8 cellular contexts compared by ENCODE assay signal in the genomic region with DNA sequence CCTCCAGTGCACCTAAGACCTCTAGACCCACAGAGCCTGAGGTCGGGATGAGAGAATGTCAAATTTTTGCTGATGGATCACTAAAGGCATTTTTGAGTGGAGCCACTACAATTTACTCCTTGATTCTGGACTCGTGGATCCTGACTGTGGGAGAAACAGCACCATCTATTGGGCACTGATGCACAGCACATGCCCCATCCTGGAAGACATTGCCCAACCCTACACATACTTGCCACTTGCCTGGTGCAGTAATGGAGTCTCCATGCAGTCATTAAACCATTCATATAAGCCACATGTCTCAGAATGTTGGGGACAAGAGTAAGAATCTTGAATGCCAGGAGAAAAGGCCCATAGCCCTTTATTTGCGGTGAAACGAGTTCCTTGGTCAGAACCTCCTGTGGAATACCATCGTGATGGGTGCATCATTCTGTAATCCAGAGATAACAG.
DNase-seq lines count a peak whose midpoint lies in the region; ATAC-seq and TF ChIP-seq lines count a peak whose summit lies in the region.

No MANE protein-coding gene starts in this region.

- no peak overlapping the region for H3K4me2 ChIP-seq in fibroblast of lung (ENCODE audit: extremely low read depth, insufficient read depth, low read length)

- no peak overlapping the region for H2AFZ ChIP-seq in fibroblast of lung (ENCODE audit: low read length)

- H3K9ac ChIP-seq in fibroblast of lung (ENCODE audit: insufficient read depth, low read length), result no peak overlapping the region

- H4K20me1 ChIP-seq in fibroblast of lung (ENCODE audit: control insufficient read depth, extremely low read depth, insufficient read depth, low read length), result no peaks in the 10 kb centered on the region

- CTCF ChIA-PET in activated CD4-positive, alpha-beta T cell treated with anti-CD3 and anti-CD28 coated beads, Interleukin-2, amount 10 ng/mL, durations not matched to agents 7 days and 5 days (lab: Charles Lee), result no interaction called here

- H3K36me3 Mint-ChIP-seq in activated CD4-positive, alpha-beta T cell treated with anti-CD3 and anti-CD28 coated beads, Interleukin-2, amount 10 ng/mL, durations not matched to agents 7 days and 5 days (ENCODE audit: low read depth), result no peaks in the 10 kb centered on the region
- no peaks in the 10 kb centered on the region for H3K36me3 Mint-ChIP-seq in nephron (ENCODE audit: low read depth)

- H3K9me3 ChIP-seq in fibroblast of lung (ENCODE audit: control insufficient read depth, insufficient read depth, low read depth, low read length), result no peaks in the 10 kb centered on the region

- H3K27ac ChIP-seq in fibroblast of lung (ENCODE audit: insufficient read depth, low read length), result no peak overlapping the region

- peaks cover 3% of the 10 kb centered on the region for H3K27me3 ChIP-seq in fibroblast of lung (ENCODE audit: control insufficient read depth, insufficient read depth, low read length)

- H3K4me1 ChIP-seq in fibroblast of lung (ENCODE audit: control insufficient read depth, extremely low read depth, insufficient read depth, low read length), result no peaks in the 10 kb centered on the region

- H3K4me3 ChIP-seq in fibroblast of lung (replicated peaks in 1 of 4; ENCODE audit: control extremely low read depth in 1 of 4, insufficient read depth in 1 of 4, low read depth in 3 of 4, low read length in 4 of 4), result no peak overlapping the region

- H3K27me3 Mint-ChIP-seq in activated CD4-positive, alpha-beta T cell treated with anti-CD3 and anti-CD28 coated beads, Interleukin-2, amount 10 ng/mL, durations not matched to agents 7 days and 5 days, result peaks cover 6% of the 10 kb centered on the region
- peaks cover 20% of the 10 kb centered on the region for H3K27me3 Mint-ChIP-seq in nephron (ENCODE audit: low read depth)

- no peak overlapping the region for H3K27ac Mint-ChIP-seq in activated CD4-positive, alpha-beta T cell treated with anti-CD3 and anti-CD28 coated beads, Interleukin-2, amount 10 ng/mL, durations not matched to agents 7 days and 5 days
- H3K27ac Mint-ChIP-seq in nephron, result no peak overlapping the region

- DNase-seq in NCI-H2227 (lab: John Stamatoyannopoulos, UW; ENCODE audit: unreplicated experiment) (peak; percentile 43), NCI-H2227 treated with DMSO at 0.1 percent for 48 hours (lab: John Stamatoyannopoulos, UW) (no peak), Kasumi-1 (lab: John Stamatoyannopoulos, UW) (peak; percentile 39 to 47), fibroblast of lung (ENCODE audit: low read depth in 2 of 2) (peak; percentile 23 to 65)
- peak; percentile 55 for DNase-seq in activated CD4-positive, alpha-beta T cell treated with anti-CD3 and anti-CD28 coated beads, Interleukin-2, amount 10 ng/mL, durations not matched to agents 7 days and 5 days

- TF ChIP-seq CTCF in fibroblast of lung (conservative IDR thresholded peaks at IDR 0.05 in 1 of 2, IDR thresholded peaks at IDR 0.05 in 1 of 2; ENCODE audit: low read depth in 1 of 2, low read length in 2 of 2) (peak; percentile 75 to 94), nephron (IDR thresholded peaks at IDR 0.05; ENCODE audit: unreplicated experiment in 3 of 3) (peak; percentile 59 to 74 (median 65))

- no peak for ATAC-seq in HG02763 (IDR thresholded peaks at IDR 0.05; ENCODE audit: unreplicated experiment)
- no peak for ATAC-seq in HG03432 (IDR thresholded peaks at IDR 0.05; ENCODE audit: unreplicated experiment)

- POLR2A ChIA-PET in activated CD4-positive, alpha-beta T cell treated with anti-CD3 and anti-CD28 coated beads, Interleukin-2, amount 10 ng/mL, durations not matched to agents 7 days and 5 days (lab: Charles Lee), result no interaction called here

- H3K9me3 Mint-ChIP-seq in activated CD4-positive, alpha-beta T cell treated with anti-CD3 and anti-CD28 coated beads, Interleukin-2, amount 10 ng/mL, durations not matched to agents 7 days and 5 days, result no peaks in the 10 kb centered on the region
- no peaks in the 10 kb centered on the region for H3K9me3 Mint-ChIP-seq in nephron

- no peaks in the 10 kb centered on the region for H3K36me3 ChIP-seq in fibroblast of lung (ENCODE audit: control insufficient read depth, insufficient read depth, low read length)

- H3K4me1 Mint-ChIP-seq in activated CD4-positive, alpha-beta T cell treated with anti-CD3 and anti-CD28 coated beads, Interleukin-2, amount 10 ng/mL, durations not matched to agents 7 days and 5 days, result peaks cover 4% of the 10 kb centered on the region
- no peaks in the 10 kb centered on the region for H3K4me1 Mint-ChIP-seq in nephron

- H3K79me2 ChIP-seq in fibroblast of lung (ENCODE audit: control insufficient read depth, insufficient read depth, low read length), result no peaks in the 10 kb centered on the region

- H3K4me3 Mint-ChIP-seq in activated CD4-positive, alpha-beta T cell treated with anti-CD3 and anti-CD28 coated beads, Interleukin-2, amount 10 ng/mL, durations not matched to agents 7 days and 5 days, result no peak overlapping the region
- H3K4me3 Mint-ChIP-seq in nephron, result no peak overlapping the region
